Comparison of ENCODE assay signal across 1 cellular context in genomic region chr19:49590071-49590970, GRCh38.
A peak's percentile ranks its signal among the peaks of the same experiment; 100 is the strongest.
TF ChIP-seq lines count a peak whose summit lies in the region.

No MANE protein-coding gene starts in this region.

TF ChIP-seq in HepG2, 621 proteins besides CTCF, POLR2A, EP300 and RAD21 (continued from another document and continues in another):
- TF ChIP-seq ZNF543 (CRISPR knock-in tag; IDR thresholded peaks at IDR 0.05) (no peak), SMAD3 (CRISPR knock-in tag; IDR thresholded peaks at IDR 0.05) (no peak), ZNF484 (CRISPR knock-in tag; IDR thresholded peaks at IDR 0.05; ENCODE audit: borderline replicate concordance, low read depth) (no peak), ATF7-NPFF (CRISPR knock-in tag; IDR thresholded peaks at IDR 0.05; ENCODE audit: low read depth) (no peak), ZNF768 (CRISPR knock-in tag; IDR thresholded peaks at IDR 0.05) (0 out of 2 replicates have a peak, but pooled peaks have one; percentile 49), MYNN (CRISPR knock-in tag; IDR thresholded peaks at IDR 0.05; ENCODE audit: low read depth) (no peak), ZNF451 (CRISPR knock-in tag; IDR thresholded peaks at IDR 0.05) (no peak), ZNF7 (CRISPR knock-in tag; IDR thresholded peaks at IDR 0.05) (no peak), MZF1 (CRISPR knock-in tag; IDR thresholded peaks at IDR 0.05; ENCODE audit: borderline replicate concordance) (no peak), NCOR1 (IDR thresholded peaks at IDR 0.05; ENCODE audit: borderline replicate concordance, low read length) (no peak), MBD4 (IDR thresholded peaks at IDR 0.05; ENCODE audit: borderline replicate concordance, low read length) (no peak), HOXA7 (CRISPR knock-in tag; IDR thresholded peaks at IDR 0.05) (no peak), ZNF556 (CRISPR knock-in tag; IDR thresholded peaks at IDR 0.05; ENCODE audit: borderline replicate concordance) (no peak; the same call in 1 of the 2 replicates), BCL3 (CRISPR knock-in tag; IDR thresholded peaks at IDR 0.05) (no peak), AKAP8 (CRISPR knock-in tag; IDR thresholded peaks at IDR 0.05) (no peak), ZNF775 (CRISPR knock-in tag; IDR thresholded peaks at IDR 0.05; ENCODE audit: borderline replicate concordance) (no peak), BRCA1 (CRISPR knock-in tag; IDR thresholded peaks at IDR 0.05) (no peak), ZNF383 (CRISPR knock-in tag; IDR thresholded peaks at IDR 0.05; ENCODE audit: borderline replicate concordance) (no peak), ZBTB8A (CRISPR knock-in tag; IDR thresholded peaks at IDR 0.05; ENCODE audit: borderline replicate concordance, low read depth) (no peak), ZNF263 (CRISPR knock-in tag; IDR thresholded peaks at IDR 0.05) (peak; percentile 31; the same call in 1 of the 2 replicates), TIGD3 (CRISPR knock-in tag; IDR thresholded peaks at IDR 0.05; ENCODE audit: borderline replicate concordance) (no peak), ZBTB10 (CRISPR knock-in tag; IDR thresholded peaks at IDR 0.05; ENCODE audit: borderline replicate concordance) (0 out of 2 replicates have a peak, but pooled peaks have one; percentile 26), ZNF746 (CRISPR knock-in tag; IDR thresholded peaks at IDR 0.05) (no peak; the same call in 1 of the 2 replicates), IKZF4 (CRISPR knock-in tag; IDR thresholded peaks at IDR 0.05; ENCODE audit: borderline replicate concordance, low read depth, not compliant biosample characterization) (peak; percentile 84), DPF2 (CRISPR knock-in tag; IDR thresholded peaks at IDR 0.05; ENCODE audit: borderline replicate concordance, low read depth) (no peak), ZBTB7B (CRISPR knock-in tag; IDR thresholded peaks at IDR 0.05) (peak; percentile 54), REL (CRISPR knock-in tag; conservative IDR thresholded peaks at IDR 0.05) (no peak), MEIS2 (CRISPR knock-in tag; IDR thresholded peaks at IDR 0.05) (no peak), ELF3 (CRISPR knock-in tag; IDR thresholded peaks at IDR 0.05) (peak; percentile 25), FOXM1 (CRISPR knock-in tag; IDR thresholded peaks at IDR 0.05) (no peak), MTF2 (CRISPR knock-in tag; IDR thresholded peaks at IDR 0.05; ENCODE audit: borderline replicate concordance) (0 out of 2 replicates have a peak, but pooled peaks have one; percentile 30), DMAP1 (CRISPR knock-in tag; IDR thresholded peaks at IDR 0.05) (peak; percentile 62), NKX3-1 (CRISPR knock-in tag; IDR thresholded peaks at IDR 0.05) (no peak), ZNF83 (CRISPR knock-in tag; IDR thresholded peaks at IDR 0.05; ENCODE audit: borderline replicate concordance) (no peak), TOPORS (CRISPR knock-in tag; IDR thresholded peaks at IDR 0.05) (0 out of 2 replicates have a peak, but pooled peaks have one; percentile 61), RFXANK (CRISPR knock-in tag; IDR thresholded peaks at IDR 0.05) (no peak), ZNF674 (CRISPR knock-in tag; IDR thresholded peaks at IDR 0.05; ENCODE audit: low read depth) (no peak), HDAC6 (IDR thresholded peaks at IDR 0.05; ENCODE audit: low read depth, low read length) (no peak), ZNF124 (CRISPR knock-in tag; IDR thresholded peaks at IDR 0.05) (peak; percentile 34; the same call in 1 of the 2 replicates), MEF2D (CRISPR knock-in tag; IDR thresholded peaks at IDR 0.05) (no peak; the same call in 1 of the 2 replicates), SMARCE1 (IDR thresholded peaks at IDR 0.05; ENCODE audit: borderline replicate concordance) (no peak), ZNF619 (CRISPR knock-in tag; IDR thresholded peaks at IDR 0.05) (no peak), KLF16 (CRISPR knock-in tag; IDR thresholded peaks at IDR 0.05) (peak; percentile 64 to 69; a peak in 1 of 4 replicates), ZNF577 (CRISPR knock-in tag; IDR thresholded peaks at IDR 0.05; ENCODE audit: borderline replicate concordance, low read depth) (no peak), KDM4B (CRISPR knock-in tag; IDR thresholded peaks at IDR 0.05) (no peak), USF2 (IDR thresholded peaks at IDR 0.05; ENCODE audit: low read depth, low read length) (no peak), USF2 (CRISPR knock-in tag; IDR thresholded peaks at IDR 0.05; ENCODE audit: borderline replicate concordance) (no peak), RFX1 (IDR thresholded peaks at IDR 0.05) (no peak)
- TF ChIP-seq, protein P1, sequence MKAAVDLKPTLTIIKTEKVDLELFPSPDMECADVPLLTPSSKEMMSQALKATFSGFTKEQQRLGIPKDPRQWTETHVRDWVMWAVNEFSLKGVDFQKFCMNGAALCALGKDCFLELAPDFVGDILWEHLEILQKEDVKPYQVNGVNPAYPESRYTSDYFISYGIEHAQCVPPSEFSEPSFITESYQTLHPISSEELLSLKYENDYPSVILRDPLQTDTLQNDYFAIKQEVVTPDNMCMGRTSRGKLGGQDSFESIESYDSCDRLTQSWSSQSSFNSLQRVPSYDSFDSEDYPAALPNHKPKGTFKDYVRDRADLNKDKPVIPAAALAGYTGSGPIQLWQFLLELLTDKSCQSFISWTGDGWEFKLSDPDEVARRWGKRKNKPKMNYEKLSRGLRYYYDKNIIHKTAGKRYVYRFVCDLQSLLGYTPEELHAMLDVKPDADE (CRISPR knock-in tag; IDR thresholded peaks at IDR 0.05) = no peak
- TF ChIP-seq, protein P2, sequence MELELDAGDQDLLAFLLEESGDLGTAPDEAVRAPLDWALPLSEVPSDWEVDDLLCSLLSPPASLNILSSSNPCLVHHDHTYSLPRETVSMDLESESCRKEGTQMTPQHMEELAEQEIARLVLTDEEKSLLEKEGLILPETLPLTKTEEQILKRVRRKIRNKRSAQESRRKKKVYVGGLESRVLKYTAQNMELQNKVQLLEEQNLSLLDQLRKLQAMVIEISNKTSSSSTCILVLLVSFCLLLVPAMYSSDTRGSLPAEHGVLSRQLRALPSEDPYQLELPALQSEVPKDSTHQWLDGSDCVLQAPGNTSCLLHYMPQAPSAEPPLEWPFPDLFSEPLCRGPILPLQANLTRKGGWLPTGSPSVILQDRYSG (CRISPR knock-in tag; IDR thresholded peaks at IDR 0.05) = no peak
- TF ChIP-seq, protein P3, sequence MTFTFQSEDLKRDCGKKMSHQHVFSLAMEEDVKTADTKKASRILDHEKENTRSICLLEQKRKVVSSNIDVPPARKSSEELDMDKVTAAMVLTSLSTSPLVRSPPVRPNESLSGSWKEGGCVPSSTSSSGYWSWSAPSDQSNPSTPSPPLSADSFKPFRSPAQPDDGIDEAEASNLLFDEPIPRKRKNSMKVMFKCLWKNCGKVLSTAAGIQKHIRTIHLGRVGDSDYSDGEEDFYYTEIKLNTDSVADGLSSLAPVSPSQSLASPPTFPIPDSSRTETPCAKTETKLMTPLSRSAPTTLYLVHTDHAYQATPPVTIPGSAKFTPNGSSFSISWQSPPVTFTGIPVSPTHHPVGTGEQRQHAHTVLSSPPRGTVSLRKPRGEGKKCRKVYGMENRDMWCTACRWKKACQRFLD (CRISPR knock-in tag; IDR thresholded peaks at IDR 0.05; ENCODE audit: borderline replicate concordance) = peak; percentile 75; the same call in 1 of the 2 replicates
- TF ChIP-seq, protein P4, sequence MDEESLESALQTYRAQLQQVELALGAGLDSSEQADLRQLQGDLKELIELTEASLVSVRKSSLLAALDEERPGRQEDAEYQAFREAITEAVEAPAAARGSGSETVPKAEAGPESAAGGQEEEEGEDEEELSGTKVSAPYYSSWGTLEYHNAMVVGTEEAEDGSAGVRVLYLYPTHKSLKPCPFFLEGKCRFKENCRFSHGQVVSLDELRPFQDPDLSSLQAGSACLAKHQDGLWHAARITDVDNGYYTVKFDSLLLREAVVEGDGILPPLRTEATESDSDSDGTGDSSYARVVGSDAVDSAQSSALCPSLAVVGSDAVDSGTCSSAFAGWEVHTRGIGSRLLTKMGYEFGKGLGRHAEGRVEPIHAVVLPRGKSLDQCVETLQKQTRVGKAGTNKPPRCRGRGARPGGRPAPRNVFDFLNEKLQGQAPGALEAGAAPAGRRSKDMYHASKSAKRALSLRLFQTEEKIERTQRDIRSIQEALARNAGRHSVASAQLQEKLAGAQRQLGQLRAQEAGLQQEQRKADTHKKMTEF (CRISPR knock-in tag; IDR thresholded peaks at IDR 0.05) = peak; percentile 18; the same call in 1 of the 2 replicates
- TF ChIP-seq, protein P5, sequence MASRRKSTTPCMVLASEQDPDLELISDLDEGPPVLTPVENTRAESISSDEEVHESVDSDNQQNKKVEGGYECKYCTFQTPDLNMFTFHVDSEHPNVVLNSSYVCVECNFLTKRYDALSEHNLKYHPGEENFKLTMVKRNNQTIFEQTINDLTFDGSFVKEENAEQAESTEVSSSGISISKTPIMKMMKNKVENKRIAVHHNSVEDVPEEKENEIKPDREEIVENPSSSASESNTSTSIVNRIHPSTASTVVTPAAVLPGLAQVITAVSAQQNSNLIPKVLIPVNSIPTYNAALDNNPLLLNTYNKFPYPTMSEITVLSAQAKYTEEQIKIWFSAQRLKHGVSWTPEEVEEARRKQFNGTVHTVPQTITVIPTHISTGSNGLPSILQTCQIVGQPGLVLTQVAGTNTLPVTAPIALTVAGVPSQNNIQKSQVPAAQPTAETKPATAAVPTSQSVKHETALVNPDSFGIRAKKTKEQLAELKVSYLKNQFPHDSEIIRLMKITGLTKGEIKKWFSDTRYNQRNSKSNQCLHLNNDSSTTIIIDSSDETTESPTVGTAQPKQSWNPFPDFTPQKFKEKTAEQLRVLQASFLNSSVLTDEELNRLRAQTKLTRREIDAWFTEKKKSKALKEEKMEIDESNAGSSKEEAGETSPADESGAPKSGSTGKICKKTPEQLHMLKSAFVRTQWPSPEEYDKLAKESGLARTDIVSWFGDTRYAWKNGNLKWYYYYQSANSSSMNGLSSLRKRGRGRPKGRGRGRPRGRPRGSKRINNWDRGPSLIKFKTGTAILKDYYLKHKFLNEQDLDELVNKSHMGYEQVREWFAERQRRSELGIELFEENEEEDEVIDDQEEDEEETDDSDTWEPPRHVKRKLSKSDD (CRISPR knock-in tag; IDR thresholded peaks at IDR 0.05; ENCODE audit: low read depth) = no peak
- TF ChIP-seq, protein P6, sequence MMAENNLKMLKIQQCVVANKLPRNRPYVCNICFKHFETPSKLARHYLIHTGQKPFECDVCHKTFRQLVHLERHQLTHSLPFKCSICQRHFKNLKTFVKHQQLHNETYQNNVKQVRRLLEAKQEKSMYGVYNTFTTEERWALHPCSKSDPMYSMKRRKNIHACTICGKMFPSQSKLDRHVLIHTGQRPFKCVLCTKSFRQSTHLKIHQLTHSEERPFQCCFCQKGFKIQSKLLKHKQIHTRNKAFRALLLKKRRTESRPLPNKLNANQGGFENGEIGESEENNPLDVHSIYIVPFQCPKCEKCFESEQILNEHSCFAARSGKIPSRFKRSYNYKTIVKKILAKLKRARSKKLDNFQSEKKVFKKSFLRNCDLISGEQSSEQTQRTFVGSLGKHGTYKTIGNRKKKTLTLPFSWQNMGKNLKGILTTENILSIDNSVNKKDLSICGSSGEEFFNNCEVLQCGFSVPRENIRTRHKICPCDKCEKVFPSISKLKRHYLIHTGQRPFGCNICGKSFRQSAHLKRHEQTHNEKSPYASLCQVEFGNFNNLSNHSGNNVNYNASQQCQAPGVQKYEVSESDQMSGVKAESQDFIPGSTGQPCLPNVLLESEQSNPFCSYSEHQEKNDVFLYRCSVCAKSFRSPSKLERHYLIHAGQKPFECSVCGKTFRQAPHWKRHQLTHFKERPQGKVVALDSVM (CRISPR knock-in tag; IDR thresholded peaks at IDR 0.05) = no peak
